8 cellular contexts compared by ENCODE assay signal in genomic region chr9:8857330-8858249, GRCh38.
A peak's percentile ranks its signal among the peaks of the same experiment; 100 is the strongest.
DNase-seq lines count a peak whose midpoint lies in the region; ATAC-seq, FAIRE-seq and TF ChIP-seq lines count a peak whose summit lies in the region.

No MANE protein-coding gene starts in this region.

- no peak for TF ChIP-seq POLR2A in A549 (IDR thresholded peaks at IDR 0.05; ENCODE audit: low read length)

- CTCF ChIA-PET in A549 (lab: Yijun Ruan, JAX), result no interaction called here

- H3K4me1 ChIP-seq in A549, result 0 out of 3 replicates have a peak, but pooled peaks cover 3% of the 10 kb centered on the region

- peak; percentile 58 to 79 for ATAC-seq in A549
- peak; percentile 63 for ATAC-seq in SK-N-SH treated with all-trans-retinoic acid at 6 μM for 48 hours
- no peak for ATAC-seq in effector memory CD8-positive, alpha-beta T cell (replicated peaks)
- no peak for ATAC-seq in memory B cell (ENCODE audit: low read depth)
- no peak for ATAC-seq in HG03565 (IDR thresholded peaks at IDR 0.05; ENCODE audit: unreplicated experiment)
- ATAC-seq in HG02852 (IDR thresholded peaks at IDR 0.05; ENCODE audit: unreplicated experiment), result no peak

- 2% methylated on average over 39 of the region's 96 CpGs for WGBS in A549 (ENCODE audit: missing lambda C conversion rate)

- H3K9me3 ChIP-seq in A549, result no peaks in the 10 kb centered on the region

- H3K36me3 Mint-ChIP-seq in effector memory CD8-positive, alpha-beta T cell (ENCODE audit: insufficient read depth), result no peaks in the 10 kb centered on the region
- peaks cover 2% of the 10 kb centered on the region for H3K36me3 Mint-ChIP-seq in memory B cell

- TF ChIP-seq CTCF in A549 (IDR thresholded peaks at IDR 0.05), result no peak
- TF ChIP-seq CTCF in GM13976 (IDR thresholded peaks at IDR 0.05; ENCODE audit: borderline replicate concordance, control extremely low read depth, extremely low read depth, insufficient read depth, missing control alignments), result no peak

- TF ChIP-seq EP300 in A549 (IDR thresholded peaks at IDR 0.05), result no peak

- H3K27ac Mint-ChIP-seq in effector memory CD8-positive, alpha-beta T cell, result no peak overlapping the region
- no peak overlapping the region for H3K27ac Mint-ChIP-seq in memory B cell

- H3K27me3 Mint-ChIP-seq in effector memory CD8-positive, alpha-beta T cell, result peaks cover 23 to 54% of the 10 kb centered on the region in 2 donors
- H3K27me3 Mint-ChIP-seq in memory B cell, result peaks cover 17% of the 10 kb centered on the region

- no peak for FAIRE-seq in A549 (lab: Jason Lieb, UNC)

- H3K9me3 Mint-ChIP-seq in effector memory CD8-positive, alpha-beta T cell, result no peaks in the 10 kb centered on the region
- H3K9me3 Mint-ChIP-seq in memory B cell, result no peaks in the 10 kb centered on the region

- H3K4me3 ChIP-seq in A549, result peak overlapping the region; percentile 50

- DNase-seq in A549 (ENCODE audit: low read depth in 1 of 2, low spot score in 1 of 2), result no peak
- peak; percentile 27 for DNase-seq in GM13976 (ENCODE audit: low spot score)
- no peak for DNase-seq in effector memory CD8-positive, alpha-beta T cell
- DNase-seq in memory B cell (ENCODE audit: low spot score in 2 of 2), result no peak
- DNase-seq in substantia nigra (lab: John Stamatoyannopoulos, UW), result peak in 48 of 49 donors; percentile 15 to 83 (median 64)

- peak overlapping the region; percentile 22 to 69 for H3K4me3 Mint-ChIP-seq in effector memory CD8-positive, alpha-beta T cell
- H3K4me3 Mint-ChIP-seq in memory B cell, result peak overlapping the region; percentile 60

- TF ChIP-seq RAD21 in A549 (conservative IDR thresholded peaks at IDR 0.05 in 1 of 2, IDR thresholded peaks at IDR 0.05 in 1 of 2), result no peak

- in situ Hi-C loops in GM13976 (cut with MboI; ENCODE audit: low sequenced_read_pairs, unreplicated experiment), result no loop called here

- peak overlapping the region; percentile 89 for H3K4me2 ChIP-seq in A549

- H3K4me1 Mint-ChIP-seq in effector memory CD8-positive, alpha-beta T cell (ENCODE audit: low read depth in 2 of 2), result peaks cover 2 to 6% of the 10 kb centered on the region in 2 donors
- peaks cover 2% of the 10 kb centered on the region for H3K4me1 Mint-ChIP-seq in memory B cell

- peak overlapping the region in 1 of 2 experiments; percentile 65; a peak in 2 of 6 replicates for H3K27ac ChIP-seq in A549
- H3K27ac ChIP-seq in substantia nigra (ENCODE audit: low read depth, low read length, poor library complexity, severe bottlenecking), result peak overlapping the region; percentile 99

- POLR2A ChIA-PET in A549 (lab: Yijun Ruan, JAX), result no interaction called here

TF ChIP-seq in A549, 52 proteins besides CTCF, POLR2A, EP300 and RAD21:
- TF ChIP-seq CBX8 (IDR thresholded peaks at IDR 0.05) (no peak), NFE2L2 (conservative IDR thresholded peaks at IDR 0.05; ENCODE audit: low read length) (no peak), SMC3 (IDR thresholded peaks at IDR 0.05) (no peak), ZSCAN20 (CRISPR knock-in tag; IDR thresholded peaks at IDR 0.05) (no peak), CBX2 (IDR thresholded peaks at IDR 0.05; ENCODE audit: borderline replicate concordance, low read depth) (no peak), ZFP36 (IDR thresholded peaks at IDR 0.05; ENCODE audit: borderline replicate concordance, partially characterized antibody) (no peak), ESRRA (IDR thresholded peaks at IDR 0.05; ENCODE audit: borderline replicate concordance, low read length) (no peak), TP53 (CRISPR knock-in tag; IDR thresholded peaks at IDR 0.05) (no peak), NR3C1 (IDR thresholded peaks at IDR 0.05) (no peak), MAX (IDR thresholded peaks at IDR 0.05) (no peak)

TF ChIP-seq in SK-N-SH treated with all-trans-retinoic acid at 6 μM for 48 hours, 23 proteins besides CTCF, POLR2A, EP300 and RAD21 (continues in another document):
- no peak for TF ChIP-seq RARB (CRISPR knock-in tag; IDR thresholded peaks at IDR 0.05)
- no peak for TF ChIP-seq TSHZ2 (CRISPR knock-in tag; IDR thresholded peaks at IDR 0.05)
- TF ChIP-seq TOX (CRISPR knock-in tag; IDR thresholded peaks at IDR 0.05; ENCODE audit: borderline replicate concordance), result no peak
- TF ChIP-seq PPARA (CRISPR knock-in tag; IDR thresholded peaks at IDR 0.05; ENCODE audit: borderline replicate concordance), result no peak
- no peak for TF ChIP-seq OSR1 (CRISPR knock-in tag; IDR thresholded peaks at IDR 0.05)
- no peak for TF ChIP-seq ZFP30 (CRISPR knock-in tag; IDR thresholded peaks at IDR 0.05)
- no peak for TF ChIP-seq CSDC2 (CRISPR knock-in tag; IDR thresholded peaks at IDR 0.05)
- no peak for TF ChIP-seq ZNF8 (CRISPR knock-in tag; IDR thresholded peaks at IDR 0.05)
- no peak for TF ChIP-seq ARNTL (CRISPR knock-in tag; IDR thresholded peaks at IDR 0.05; ENCODE audit: borderline replicate concordance, low read depth)
- TF ChIP-seq ZNF565 (CRISPR knock-in tag; conservative IDR thresholded peaks at IDR 0.05; ENCODE audit: low read depth), result no peak
- no peak for TF ChIP-seq PATZ1 (CRISPR knock-in tag; IDR thresholded peaks at IDR 0.05; ENCODE audit: borderline replicate concordance)
- no peak for TF ChIP-seq ZNF70 (CRISPR knock-in tag; IDR thresholded peaks at IDR 0.05)
- TF ChIP-seq TCF4 (CRISPR knock-in tag; IDR thresholded peaks at IDR 0.05; ENCODE audit: borderline replicate concordance), result no peak
- no peak for TF ChIP-seq BACH2 (CRISPR knock-in tag; IDR thresholded peaks at IDR 0.05; ENCODE audit: borderline replicate concordance)
- TF ChIP-seq POU6F1 (CRISPR knock-in tag; IDR thresholded peaks at IDR 0.05; ENCODE audit: borderline replicate concordance, low read depth), result no peak
- TF ChIP-seq ZFP3 (CRISPR knock-in tag; IDR thresholded peaks at IDR 0.05), result no peak
- TF ChIP-seq CREB5 (CRISPR knock-in tag; IDR thresholded peaks at IDR 0.05; ENCODE audit: low read depth), result no peak

Comparison
In these comparisons a context has a peak if more than half of its experiments do, and no peak if none do; other contexts are left out.
1. ATAC-seq: peak in A549 (2 of 2) and SK-N-SH treated with all-trans-retinoic acid at 6 μM for 48 hours (single experiment); none in effector memory CD8-positive, alpha-beta T cell (single experiment), memory B cell (single experiment), HG03565 (single experiment) and HG02852 (single experiment).
2. DNase-seq: peak in GM13976 (single experiment) and substantia nigra (48 of 49); none in A549 (0 of 2), effector memory CD8-positive, alpha-beta T cell (0 of 3) and memory B cell (0 of 2).